22 cellular contexts compared by ENCODE assay signal in genomic region chr20:37661536-37661935, GRCh38.
"Had no signal": no experiment of that assay in that cellular context is flagged by ENCODE, and none has a peak within 500 bp of the region (broad histone marks: within the 10 kb centered on the region; RNA-seq: fewer than 3 reads in every experiment).

No MANE protein-coding gene starts in this region.

- ATAC-seq: foreskin keratinocyte; gastroesophageal sphincter; heart left ventricle; left colon; left lobe of liver; lower lobe of right lung; naive thymus-derived CD4-positive, alpha-beta T cell had no signal

- H3K36me3 ChIP-seq: esophagus muscularis mucosa, gastroesophageal sphincter, heart left ventricle, left ventricle myocardium inferior, lower lobe of right lung had no signal

- H2AFZ ChIP-seq: hepatocyte had no signal

- H3K4me2 ChIP-seq: hepatocyte had no signal

- H3K27ac ChIP-seq: coronary artery, dorsolateral prefrontal cortex, esophagus muscularis mucosa, foreskin keratinocyte, gastroesophageal sphincter, heart left ventricle, hepatocyte, left ventricle myocardium inferior, lower lobe of right lung had no signal

- H3K27ac Mint-ChIP-seq: immature natural killer cell; mesothelial cell of epicardium; naive thymus-derived CD4-positive, alpha-beta T cell had no signal

- H3K4me1 Mint-ChIP-seq: immature natural killer cell; mesothelial cell of epicardium; naive thymus-derived CD4-positive, alpha-beta T cell had no signal

- H3K4me3 Mint-ChIP-seq: immature natural killer cell; mesothelial cell of epicardium; naive thymus-derived CD4-positive, alpha-beta T cell had no signal

- H3K36me3 Mint-ChIP-seq: immature natural killer cell, mesothelial cell of epicardium had no signal

- H3K27me3 ChIP-seq: dorsolateral prefrontal cortex, esophagus muscularis mucosa, gastroesophageal sphincter, heart left ventricle, hepatocyte had no signal

- H3K4me1 ChIP-seq: esophagus muscularis mucosa, foreskin keratinocyte, gastroesophageal sphincter, heart left ventricle, lower lobe of right lung had no signal

- H3K4me3 ChIP-seq: coronary artery, dorsolateral prefrontal cortex, esophagus muscularis mucosa, gastroesophageal sphincter, heart left ventricle, hepatocyte, left ventricle myocardium inferior, lower lobe of right lung had no signal

- H3K9me3 ChIP-seq: esophagus muscularis mucosa, gastroesophageal sphincter, lower lobe of right lung had no signal

- DNase-seq: dermis blood vessel endothelial cell; dorsolateral prefrontal cortex; effector CD4-positive, alpha-beta T cell; effector memory CD4-positive, alpha-beta T cell; foreskin keratinocyte; heart left ventricle; hypothalamus; immature natural killer cell; islet precursor cell; kidney; kidney glomerular epithelial cell; left colon; left ventricle myocardium inferior; lower lobe of right lung; mesenchymal stem cell; naive thymus-derived CD4-positive, alpha-beta T cell had no signal

- H3K79me2 ChIP-seq: hepatocyte had no signal
